ENCODE assay signal across 8 cellular contexts in genomic region chr9:132406554-132407122, GRCh38. TPM values are rescaled to one million over a fixed set of nuclear protein-coding genes. Genes with fewer than 3 reads are reported as not detected.
DNase-seq lines count a peak whose midpoint lies in the region; ATAC-seq and TF ChIP-seq lines count a peak whose summit lies in the region.

A gene with protein sequence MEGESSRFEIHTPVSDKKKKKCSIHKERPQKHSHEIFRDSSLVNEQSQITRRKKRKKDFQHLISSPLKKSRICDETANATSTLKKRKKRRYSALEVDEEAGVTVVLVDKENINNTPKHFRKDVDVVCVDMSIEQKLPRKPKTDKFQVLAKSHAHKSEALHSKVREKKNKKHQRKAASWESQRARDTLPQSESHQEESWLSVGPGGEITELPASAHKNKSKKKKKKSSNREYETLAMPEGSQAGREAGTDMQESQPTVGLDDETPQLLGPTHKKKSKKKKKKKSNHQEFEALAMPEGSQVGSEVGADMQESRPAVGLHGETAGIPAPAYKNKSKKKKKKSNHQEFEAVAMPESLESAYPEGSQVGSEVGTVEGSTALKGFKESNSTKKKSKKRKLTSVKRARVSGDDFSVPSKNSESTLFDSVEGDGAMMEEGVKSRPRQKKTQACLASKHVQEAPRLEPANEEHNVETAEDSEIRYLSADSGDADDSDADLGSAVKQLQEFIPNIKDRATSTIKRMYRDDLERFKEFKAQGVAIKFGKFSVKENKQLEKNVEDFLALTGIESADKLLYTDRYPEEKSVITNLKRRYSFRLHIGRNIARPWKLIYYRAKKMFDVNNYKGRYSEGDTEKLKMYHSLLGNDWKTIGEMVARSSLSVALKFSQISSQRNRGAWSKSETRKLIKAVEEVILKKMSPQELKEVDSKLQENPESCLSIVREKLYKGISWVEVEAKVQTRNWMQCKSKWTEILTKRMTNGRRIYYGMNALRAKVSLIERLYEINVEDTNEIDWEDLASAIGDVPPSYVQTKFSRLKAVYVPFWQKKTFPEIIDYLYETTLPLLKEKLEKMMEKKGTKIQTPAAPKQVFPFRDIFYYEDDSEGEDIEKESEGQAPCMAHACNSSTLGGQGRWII (minus strand): TSS chr9:132406840. CDS start chr9:132402821, 4,019 bp downstream.

- H3K36me3 ChIP-seq in IMR-90 (ENCODE audit: control insufficient read depth, insufficient read depth, low read length) (peaks cover 1% of the 10 kb centered on the region), OCI-LY3 (replicated peaks; ENCODE audit: low read depth, low read length) (peaks cover 8% of the 10 kb centered on the region)

- no peak within 1 kb of the TSS for H3K18ac ChIP-seq in IMR-90 (ENCODE audit: low read depth, low read length)

- H3K4me2 ChIP-seq in IMR-90 (ENCODE audit: low read depth, low read length) (peak within 1 kb of the TSS; percentile 98), OCI-LY3 (ENCODE audit: low read length) (peak within 1 kb of the TSS; percentile 96)

- H2AK5ac ChIP-seq in IMR-90 (ENCODE audit: low read depth, low read length): peak within 1 kb of the TSS; percentile 5; the same call in 1 of the 2 replicates

- TF ChIP-seq CTCF in IMR-90 (conservative IDR thresholded peaks at IDR 0.05; ENCODE audit: low read depth, low read length) (no peak), OCI-LY3 (IDR thresholded peaks at IDR 0.05; ENCODE audit: low read depth, low read length) (no peak)

- H3K79me2 ChIP-seq in OCI-LY3 (ENCODE audit: low read length): peaks cover 22% of the 10 kb centered on the region

- CTCF ChIA-PET in IMR-90 (lab: Yijun Ruan, JAX): no interaction called here

- no peak within 1 kb of the TSS for H2BK15ac ChIP-seq in IMR-90 (ENCODE audit: low read depth, low read length)

- peaks cover 26 to 29% of the 10 kb centered on the region in 2 experiments for H3K79me1 ChIP-seq in IMR-90 (ENCODE audit: low read depth in 1 of 2, low read length in 2 of 2)

- peak within 1 kb of the TSS; percentile 86 for H3K4me3 ChIP-seq in IMR-90 (ENCODE audit: insufficient read depth, low read depth, low read length)
- H3K4me3 ChIP-seq in OCI-LY3 (ENCODE audit: low read length): peak within 1 kb of the TSS; percentile 96

- dilution Hi-C loops in IMR-90 (cut with HindIII; ENCODE audit: low sequenced_read_pairs, unreplicated experiment): no loop called here

- no CpG with 5 or more reads among the region's 33 CpGs for WGBS in IMR-90 (ENCODE audit: extremely low coverage in 2 of 2, insufficient read length in 1 of 2), 2 experiments

- ATAC-seq in GM21528 (IDR thresholded peaks at IDR 0.05; ENCODE audit: low FRiP score, unreplicated experiment): peak; percentile 62
- ATAC-seq in IMR-90 (ENCODE audit: low read depth): peak; percentile 64

- intact Hi-C loops in IMR-90 (cut with micrococcal nuclease): no loop called here

- in situ Hi-C loops in Caki2 (cut with HindIII; ENCODE audit: low pct_unique_long_range_greater_than_20kb, low sequenced_read_pairs) (no loop called here), IMR-90 (cut with MboI; ENCODE audit: low sequenced_read_pairs) (no loop called here)

- TF ChIP-seq POLR2A in IMR-90 (IDR thresholded peaks at IDR 0.05; ENCODE audit: low read depth, low read length): peak; percentile 44; the same call in 1 of the 2 replicates

- H3K4ac ChIP-seq in IMR-90 (ENCODE audit: low read depth, low read length): peak within 1 kb of the TSS; percentile 52

- H3K56ac ChIP-seq in IMR-90 (ENCODE audit: extremely low read depth, insufficient read depth, low read length): peak within 1 kb of the TSS; percentile 35; the same call in 1 of the 2 replicates

- BruUV-seq in IMR-90 (replicated peaks; lab: Mats Ljungman, UMichigan): no TSS peak

- H2AFZ ChIP-seq in IMR-90 (replicated peaks; ENCODE audit: low read length, poor library complexity) (peak within 1 kb of the TSS; percentile 99), OCI-LY3 (ENCODE audit: low read depth, low read length) (peak within 1 kb of the TSS; percentile 95)

- DNase-seq in Caki2 (ENCODE audit: low read depth) (peak; percentile 78), IMR-90 (peak; percentile 88), epidermal melanocyte (ENCODE audit: insufficient read length, low spot score) (peak; percentile 98), middle frontal gyrus (ENCODE audit: extremely low spot score, low spot score) (peak; percentile 84)
- DNase-seq in activated CD8-positive, alpha-beta memory T cell treated with anti-CD3 and anti-CD28 coated beads, Interleukin-2, amount 50 U/mL, for 4 hours: peak; percentile 95
- DNase-seq in stimulated activated CD8-positive, alpha-beta memory T cell treated with anti-CD3 and anti-CD28 coated beads, Interleukin-15, amount 100 ng/mL, for 48 hours (ENCODE audit: low read depth in 2 of 2): peak; percentile 86 to 88

- H3K9me3 ChIP-seq in IMR-90 (ENCODE audit: control insufficient read depth, insufficient read depth, low read length): no peaks in the 10 kb centered on the region
- no peaks in the 10 kb centered on the region for H3K9me3 ChIP-seq in OCI-LY3 (ENCODE audit: insufficient read depth, low read length)

- no peak within 1 kb of the TSS for H2BK120ac ChIP-seq in IMR-90 (ENCODE audit: low read depth, low read length)

- H2BK5ac ChIP-seq in IMR-90 (ENCODE audit: low read depth, low read length, poor library complexity, severe bottlenecking): peak within 1 kb of the TSS; percentile 30

- peak within 1 kb of the TSS; percentile 92 to 100 for H4K8ac ChIP-seq in IMR-90 (ENCODE audit: low read depth in 2 of 2, low read length in 2 of 2)

- H3K14ac ChIP-seq in IMR-90 (replicated peaks; ENCODE audit: low read depth, low read length): peak within 1 kb of the TSS; percentile 79; the same call in 1 of the 2 replicates

- H3K9ac ChIP-seq in IMR-90 (ENCODE audit: low read depth, low read length) (peak within 1 kb of the TSS; percentile 79), OCI-LY3 (ENCODE audit: low read length) (peak within 1 kb of the TSS; percentile 86)

- H4K91ac ChIP-seq in IMR-90 (ENCODE audit: insufficient read depth, low read depth, low read length): 0 out of 2 replicates have a peak within 1 kb of the TSS, but pooled peaks have one; percentile 36

- H3K4me1 ChIP-seq in IMR-90 (ENCODE audit: control insufficient read depth, insufficient read depth, low read length) (no peaks in the 10 kb centered on the region; the same call in 1 of the 2 replicates), OCI-LY3 (ENCODE audit: low read length) (peaks cover 28% of the 10 kb centered on the region)

- no peak within 1 kb of the TSS for H2BK20ac ChIP-seq in IMR-90 (ENCODE audit: low read depth, low read length)

- H3K27me3 ChIP-seq in IMR-90 (ENCODE audit: control insufficient read depth, insufficient read depth, low read length) (peaks cover 13% of the 10 kb centered on the region), OCI-LY3 (ENCODE audit: low read depth, low read length) (peaks cover 15% of the 10 kb centered on the region)

- peak within 1 kb of the TSS; percentile 88 for H4K5ac ChIP-seq in IMR-90 (ENCODE audit: low read depth, low read length)

- H4K20me1 ChIP-seq in IMR-90 (ENCODE audit: insufficient read depth, low read length): no peaks in the 10 kb centered on the region
- no peaks in the 10 kb centered on the region for H4K20me1 ChIP-seq in OCI-LY3 (ENCODE audit: insufficient read depth, low read length)

- no peak for TF ChIP-seq RAD21 in IMR-90 (IDR thresholded peaks at IDR 0.05; ENCODE audit: low read length)

- H3K9me1 ChIP-seq in IMR-90 (ENCODE audit: insufficient read depth, low read length): peaks cover 7% of the 10 kb centered on the region; the same call in 1 of the 2 replicates

- peak within 1 kb of the TSS; percentile 53 for H2AK9ac ChIP-seq in IMR-90 (replicated peaks; ENCODE audit: low read depth, low read length, poor library complexity)

- H3K23ac ChIP-seq in IMR-90 (ENCODE audit: low read depth, low read length): peak within 1 kb of the TSS; percentile 59

- peak within 1 kb of the TSS; percentile 59; the same call in 1 of the 2 replicates for H3K27ac ChIP-seq in IMR-90 (ENCODE audit: insufficient read depth, low read length)
- peak within 1 kb of the TSS; percentile 34; the same call in 1 of the 2 replicates for H3K27ac ChIP-seq in OCI-LY3 (ENCODE audit: low read length)

- POLR2A ChIA-PET in IMR-90 (lab: Charles Lee; ENCODE audit: unreplicated experiment): no interaction called here

TF ChIP-seq in IMR-90, 13 proteins besides CTCF, POLR2A, EP300 and RAD21:
- TF ChIP-seq MXI1 (IDR thresholded peaks at IDR 0.05; ENCODE audit: borderline replicate concordance, low read depth, low read length) (peak; percentile 93), SMC3 (IDR thresholded peaks at IDR 0.05; ENCODE audit: low read depth, low read length) (no peak), MAFK (IDR thresholded peaks at IDR 0.05; ENCODE audit: low read depth, low read length) (no peak), RCOR1 (IDR thresholded peaks at IDR 0.05; ENCODE audit: insufficient replicate concordance, low read length) (no peak), RFX5 (IDR thresholded peaks at IDR 0.05; ENCODE audit: low read depth, low read length) (no peak), CHD1 (IDR thresholded peaks at IDR 0.05; ENCODE audit: low read depth, low read length) (no peak), ELK1 (IDR thresholded peaks at IDR 0.05; ENCODE audit: borderline replicate concordance, low read depth, low read length) (no peak), FOS (IDR thresholded peaks at IDR 0.05; ENCODE audit: low read depth, low read length) (no peak), BHLHE40 (IDR thresholded peaks at IDR 0.05; ENCODE audit: low read depth, low read length) (no peak), MAZ (IDR thresholded peaks at IDR 0.05; ENCODE audit: borderline replicate concordance, low read depth, low read length) (peak; percentile 95; the same call in 1 of the 2 replicates)

RNA-seq across cellular contexts. Expression of the gene that starts here (rescaled TPM):
- total RNA-seq in Caki2 (2014; rRNA removed; shearing (Covaris generic); ENCODE audit: low replicate concordance): 8.5 and 15.1 TPM in 2 replicates
- 6.5 and 11.1 TPM in 2 replicates for total RNA-seq in IMR-90 (2012; rRNA removed)
- polyA plus RNA-seq in IMR-90 (2012; rRNA removed): 9.5 and 12.0 TPM in 2 replicates
- 1.6 and 6.6 TPM in 2 replicates for polyA plus RNA-seq in IMR-90 (2012; cell fraction: cytosol; rRNA removed)
- polyA plus RNA-seq in IMR-90 (2012; cell fraction: nucleus; rRNA removed; ENCODE audit: low replicate concordance): 1.3 and 5.3 TPM in 2 replicates

Comparison
In these comparisons a context has a peak if more than half of its experiments do, and no peak if none do; other contexts are left out.
1. Peak in every context shown above with its lines: DNase-seq, ATAC-seq, H3K4me3 ChIP-seq and H3K27ac ChIP-seq.